Comparison of ENCODE assay signal across 22 cellular contexts in the genomic region with DNA sequence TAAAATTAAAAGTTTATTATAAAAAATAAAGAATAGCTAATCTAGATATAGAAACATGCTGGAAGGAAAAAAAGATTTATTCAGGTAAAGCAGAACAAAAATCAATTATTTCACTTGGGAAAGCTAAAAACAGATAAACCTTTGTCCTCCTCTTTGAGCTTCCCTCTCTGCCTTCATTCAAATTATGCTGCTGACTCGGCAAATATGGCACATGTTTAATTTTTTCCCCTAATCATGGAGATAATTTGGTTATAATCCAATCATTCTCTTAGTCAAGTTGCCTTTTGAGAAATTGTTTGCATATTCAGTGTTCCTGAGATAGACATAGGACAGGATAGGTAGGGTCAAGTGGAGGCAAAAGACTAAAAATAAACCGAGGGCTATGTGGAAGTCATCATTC.
"Had no signal": no experiment of that assay in that cellular context is flagged by ENCODE, and none has a peak within 500 bp of the region (broad histone marks: within the 10 kb centered on the region; RNA-seq: fewer than 3 reads in every experiment).

No MANE protein-coding gene starts in this region.

- H3K36me3 ChIP-seq: Peyer's patch, SJCRH30 had no signal

- H3K27ac ChIP-seq: PC-9, Peyer's patch, SJCRH30 had no signal

- DNase-seq: KBM-7, MM.1S, NCI-H1105, NCI-H1417, NCI-H1436 treated with DMSO at 0.1 percent for 48 hours, NCI-H1694, NCI-H187 treated with DMSO at 0.1 percent for 48 hours, NCI-H2029 treated with DMSO at 0.1 percent for 48 hours, NCI-H2171 treated with DMSO at 0.1 percent for 48 hours, NCI-H345, NCI-H446 treated with DMSO at 0.1 percent for 48 hours, NCI-H510A treated with DMSO at 0.1 percent for 48 hours, NCI-H69, NCI-H774, PC-9, Peyer's patch, SHP77 treated with DMSO at 0.1 percent for 48 hours, SJCRH30, T-helper 1 cell, T-helper 17 cell had no signal

- ATAC-seq: Right ventricle myocardium inferior, SK-N-SH treated with all-trans-retinoic acid at 6 μM for 48 hours, T-helper 17 cell had no signal

- H2AFZ ChIP-seq: PC-9 had no signal

- H3K9me3 ChIP-seq: Peyer's patch, SJCRH30 had no signal

- H3K27me3 ChIP-seq: Peyer's patch, SJCRH30 had no signal

- H3K4me1 ChIP-seq: Peyer's patch had no signal

- H3K4me2 ChIP-seq: PC-9 had no signal

- H3K4me3 ChIP-seq: PC-9, Peyer's patch, SJCRH30 had no signal
